9 cellular contexts compared by ENCODE assay signal in the genomic region with DNA sequence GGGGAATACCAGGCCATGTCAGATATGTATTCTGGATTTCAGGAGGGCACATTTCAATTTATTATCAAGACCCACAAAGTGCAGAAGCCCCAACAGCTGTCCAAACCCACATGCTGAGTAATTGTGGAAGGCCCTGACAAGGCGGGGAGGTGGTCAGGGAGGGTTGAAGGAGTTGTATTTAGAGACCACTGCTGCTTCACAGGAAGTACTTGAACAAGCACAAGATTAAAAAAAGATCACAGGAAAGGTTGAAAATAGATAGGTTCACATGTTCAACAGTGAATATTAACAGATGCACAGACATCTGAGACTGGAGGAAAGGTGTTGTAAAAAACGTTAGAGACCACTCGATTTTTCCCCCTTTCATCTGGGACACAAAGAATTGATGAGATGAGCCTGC.
DNase-seq lines count a peak whose midpoint lies in the region; ATAC-seq and TF ChIP-seq lines count a peak whose summit lies in the region.
"Had no signal": no experiment of that assay in that cellular context is flagged by ENCODE, and none has a peak within 500 bp of the region (broad histone marks: within the 10 kb centered on the region; RNA-seq: fewer than 3 reads in every experiment).

No MANE protein-coding gene starts in this region.

- H3K9me3 Mint-ChIP-seq in T-helper 1 cell treated with Interleukin-12 subunit alpha and Interleukin-12 subunit beta and Interleukin-4 antibody, amounts not matched to agents 30 μg/mL and 1 μg/mL, for 36 hours = no peaks in the 10 kb centered on the region
- no peaks in the 10 kb centered on the region for H3K9me3 Mint-ChIP-seq in nephron progenitor cell

- H4K20me1 ChIP-seq in BLaER1 treated with 17β-estradiol and CSF1 and Interleukin-3, amounts not matched to agents 10 nM and 100 nM = no peaks in the 10 kb centered on the region; a peak in 1 of 22 replicates

- DNase-seq in nephron progenitor cell = no peak
- no peak for DNase-seq in DMS153 (lab: John Stamatoyannopoulos, UW)
- no peak for DNase-seq in putamen (ENCODE audit: low spot score)
- DNase-seq in DMS79 treated with DMSO at 0.1 percent for 48 hours (lab: John Stamatoyannopoulos, UW) = no peak
- DNase-seq: left ventricle myocardium inferior had no signal

- ATAC-seq in GM19043 (IDR thresholded peaks at IDR 0.05; ENCODE audit: low read depth, unreplicated experiment) (peak; percentile 59), HG02970 (IDR thresholded peaks at IDR 0.05; ENCODE audit: low FRiP score, unreplicated experiment) (peak; percentile 49)

- H3K36me3 ChIP-seq in BLaER1 treated with 17β-estradiol and CSF1 and Interleukin-3, amounts not matched to agents 10 nM and 100 nM = no peaks in the 10 kb centered on the region; a peak in 1 of 22 replicates
- H3K36me3 ChIP-seq: left ventricle myocardium inferior had no signal

- H3K27me3 Mint-ChIP-seq in T-helper 1 cell treated with Interleukin-12 subunit alpha and Interleukin-12 subunit beta and Interleukin-4 antibody, amounts not matched to agents 30 μg/mL and 1 μg/mL, for 36 hours (ENCODE audit: low read depth) = no peaks in the 10 kb centered on the region
- no peaks in the 10 kb centered on the region for H3K27me3 Mint-ChIP-seq in nephron progenitor cell (ENCODE audit: low read depth, poor library complexity)

- H3K9ac ChIP-seq in BLaER1 treated with 17β-estradiol and CSF1 and Interleukin-3, amounts not matched to agents 10 nM and 100 nM = peak overlapping the region in 4 of 11 experiments; percentile 6 to 55 (median 46); a peak in 6 of 22 replicates

- no peaks in the 10 kb centered on the region for H3K36me3 Mint-ChIP-seq in T-helper 1 cell treated with Interleukin-12 subunit alpha and Interleukin-12 subunit beta and Interleukin-4 antibody, amounts not matched to agents 30 μg/mL and 1 μg/mL, for 36 hours (ENCODE audit: low read depth)
- H3K36me3 Mint-ChIP-seq in nephron progenitor cell (ENCODE audit: low read depth) = no peaks in the 10 kb centered on the region

- peak overlapping the region; percentile 41 to 91 (median 74) for H3K4me2 ChIP-seq in BLaER1 treated with 17β-estradiol and CSF1 and Interleukin-3, amounts not matched to agents 10 nM and 100 nM

- no peaks in the 10 kb centered on the region for H3K27me3 ChIP-seq in BLaER1 treated with 17β-estradiol and CSF1 and Interleukin-3, amounts not matched to agents 10 nM and 100 nM

- no peak for TF ChIP-seq CTCF in nephron progenitor cell (IDR thresholded peaks at IDR 0.05)

- H3K9me3 ChIP-seq in BLaER1 treated with 17β-estradiol and CSF1 and Interleukin-3, amounts not matched to agents 10 nM and 100 nM (replicated peaks in 1 of 11) = no peaks in the 10 kb centered on the region
- H3K9me3 ChIP-seq: left ventricle myocardium inferior had no signal

- H3K4me3 ChIP-seq in BLaER1 treated with 17β-estradiol and CSF1 and Interleukin-3, amounts not matched to agents 10 nM and 100 nM = peak overlapping the region in 2 of 10 experiments; percentile 27 to 34; a peak in 2 of 20 replicates
- H3K4me3 ChIP-seq: left ventricle myocardium inferior had no signal

- H3K27ac ChIP-seq in BLaER1 treated with 17β-estradiol and CSF1 and Interleukin-3, amounts not matched to agents 10 nM and 100 nM = peak overlapping the region in 7 of 11 experiments; percentile 14 to 59 (median 36); a peak in 10 of 22 replicates
- H3K27ac ChIP-seq: left ventricle myocardium inferior had no signal

- no peak overlapping the region for H3K4me3 Mint-ChIP-seq in T-helper 1 cell treated with Interleukin-12 subunit alpha and Interleukin-12 subunit beta and Interleukin-4 antibody, amounts not matched to agents 30 μg/mL and 1 μg/mL, for 36 hours
- no peak overlapping the region for H3K4me3 Mint-ChIP-seq in nephron progenitor cell

- peaks cover 44 to 99% (median 83%) of the 10 kb centered on the region in 10 experiments for H3K4me1 ChIP-seq in BLaER1 treated with 17β-estradiol and CSF1 and Interleukin-3, amounts not matched to agents 10 nM and 100 nM

- peaks cover 39% of the 10 kb centered on the region for H3K4me1 Mint-ChIP-seq in T-helper 1 cell treated with Interleukin-12 subunit alpha and Interleukin-12 subunit beta and Interleukin-4 antibody, amounts not matched to agents 30 μg/mL and 1 μg/mL, for 36 hours (ENCODE audit: low read depth)
- peaks cover 8% of the 10 kb centered on the region for H3K4me1 Mint-ChIP-seq in nephron progenitor cell

- peak overlapping the region; percentile 53 for H3K27ac Mint-ChIP-seq in T-helper 1 cell treated with Interleukin-12 subunit alpha and Interleukin-12 subunit beta and Interleukin-4 antibody, amounts not matched to agents 30 μg/mL and 1 μg/mL, for 36 hours
- H3K27ac Mint-ChIP-seq in nephron progenitor cell = no peak overlapping the region
